ENCODE assay signal across 8 cellular contexts in the genomic region with DNA sequence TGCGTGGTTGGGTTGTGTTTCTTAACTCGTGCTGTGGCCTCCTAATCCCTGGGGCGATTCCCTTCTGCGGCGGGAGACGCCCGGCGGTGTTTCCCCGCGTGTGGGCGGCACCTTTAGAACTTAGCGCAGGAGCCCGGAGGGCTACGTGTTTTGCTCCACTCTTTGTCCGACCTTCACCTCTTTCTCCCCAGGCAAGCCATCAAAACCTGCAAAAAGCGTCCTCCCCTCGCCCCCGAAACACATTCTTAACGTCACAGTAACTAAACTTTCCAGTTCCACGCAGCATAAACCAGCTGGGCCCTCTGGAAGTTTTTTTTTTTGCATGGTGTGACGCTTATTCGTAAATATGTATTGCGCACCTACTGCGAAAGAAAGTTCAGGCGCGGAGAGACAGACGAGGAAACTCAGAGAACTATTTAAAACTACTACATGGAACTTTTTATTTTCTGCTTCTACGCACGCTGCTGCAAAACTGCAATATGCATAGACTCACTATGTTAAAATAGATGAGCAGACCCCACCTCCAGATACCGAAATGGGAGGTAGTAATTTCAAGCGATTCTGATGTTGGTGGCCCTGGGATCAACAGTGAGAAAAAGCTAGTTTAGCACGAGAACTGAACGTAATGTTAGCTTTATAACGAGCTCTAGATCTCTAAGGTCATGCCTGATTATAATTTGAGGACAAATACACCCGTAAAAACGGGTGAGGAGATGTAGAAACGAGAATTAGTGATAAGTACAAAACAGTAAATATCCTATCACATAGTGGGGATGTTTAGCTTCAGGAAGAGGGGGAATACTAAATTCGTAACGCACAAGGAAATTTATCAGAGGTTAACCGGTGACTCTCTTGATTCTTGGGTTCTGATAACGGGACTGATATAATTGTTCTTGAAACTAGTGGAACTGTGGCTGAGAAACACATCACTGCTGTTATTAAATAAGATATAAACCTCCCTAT. TPM values are rescaled to one million over a fixed set of nuclear protein-coding genes. Genes with fewer than 3 reads are reported as not detected.
DNase-seq lines count a peak whose midpoint lies in the region; TF ChIP-seq lines count a peak whose summit lies in the region.

No MANE protein-coding gene starts in this region.

- H3K23ac ChIP-seq in neuronal stem cell (ENCODE audit: low read depth, low read length, poor library complexity), result peak overlapping the region; percentile 78

- H4K8ac ChIP-seq in neuronal stem cell (ENCODE audit: low read depth, low read length), result peak overlapping the region; percentile 98

- H3K9ac ChIP-seq in GM23248, result peak overlapping the region; percentile 93
- peak overlapping the region; percentile 98 for H3K9ac ChIP-seq in neuronal stem cell (ENCODE audit: low read depth, low read length, poor library complexity)

- H4K20me1 ChIP-seq in GM23248 (ENCODE audit: insufficient read depth), result no peaks in the 10 kb centered on the region

- H3F3A ChIP-seq in GM23248 (ENCODE audit: insufficient read depth), result no peaks in the 10 kb centered on the region

- no peaks in the 10 kb centered on the region for H3K79me1 ChIP-seq in neuronal stem cell (ENCODE audit: low read depth, low read length)

- no peak overlapping the region for H2BK15ac ChIP-seq in neuronal stem cell (ENCODE audit: low read length)

- H3K4me1 ChIP-seq in GM23248 (ENCODE audit: insufficient read depth), result peaks cover 14% of the 10 kb centered on the region
- no peaks in the 10 kb centered on the region for H3K4me1 ChIP-seq in neuronal stem cell (ENCODE audit: control insufficient read depth in 2 of 2, insufficient read depth in 1 of 2, low read depth in 1 of 2, low read length in 2 of 2)
- H3K4me1 ChIP-seq in vagina, result peaks cover 24% of the 10 kb centered on the region

- peak overlapping the region; percentile 95 for H3K18ac ChIP-seq in neuronal stem cell (ENCODE audit: low read length)

- no peak overlapping the region for H4K91ac ChIP-seq in neuronal stem cell (ENCODE audit: low read depth, low read length, poor library complexity)

- no peak for TF ChIP-seq POLR2A in vagina (IDR thresholded peaks at IDR 0.05)

- H2AK5ac ChIP-seq in neuronal stem cell (ENCODE audit: low read depth, low read length), result no peak overlapping the region

- H3K9me2 ChIP-seq in GM23248 (ENCODE audit: insufficient read depth), result no peaks in the 10 kb centered on the region

- H3K36me3 ChIP-seq in GM23248 (ENCODE audit: low read depth), result no peaks in the 10 kb centered on the region
- H3K36me3 ChIP-seq in neuronal stem cell (replicated peaks in 1 of 2; ENCODE audit: control insufficient read depth in 2 of 2, insufficient read depth in 2 of 2, low read length in 2 of 2), result peaks cover 0 to 5% of the 10 kb centered on the region in 2 donors
- no peaks in the 10 kb centered on the region for H3K36me3 ChIP-seq in vagina

- no peak overlapping the region for H2BK12ac ChIP-seq in neuronal stem cell (ENCODE audit: low read length)

- H2AFZ ChIP-seq in GM23248 (peak overlapping the region; percentile 93), neuronal stem cell (ENCODE audit: low read length) (peak overlapping the region; percentile 95)

- H3K4me3 ChIP-seq in GM12864 (ENCODE audit: low read depth, low read length), result peak overlapping the region; percentile 65
- H3K4me3 ChIP-seq in GM23248, result peak overlapping the region; percentile 88
- H3K4me3 ChIP-seq in fibroblast of mammary gland (ENCODE audit: control insufficient read depth, low read depth, low read length), result peak overlapping the region; percentile 75
- H3K4me3 ChIP-seq in neuronal stem cell (ENCODE audit: low read length in 2 of 2), result peak overlapping the region; percentile 90 to 92
- peak overlapping the region; percentile 74 to 78 for H3K4me3 ChIP-seq in vagina

- no peak overlapping the region for H2BK120ac ChIP-seq in neuronal stem cell (ENCODE audit: low read depth, low read length)

- H2BK5ac ChIP-seq in neuronal stem cell (ENCODE audit: low read length), result peak overlapping the region; percentile 95

- H3K4me2 ChIP-seq in GM23248 (ENCODE audit: unreplicated experiment) (peak overlapping the region; percentile 96), neuronal stem cell (ENCODE audit: insufficient read depth, low read length, poor library complexity, severe bottlenecking) (peak overlapping the region; percentile 94)

- WGBS in GM23248 (ENCODE audit: low coverage in 1 of 2, low lambda C conversion rate in 2 of 2, missing lambda C conversion rate in 2 of 2), 2 experiments, result 3% methylated on average over 41 of the region's 41 CpGs
- WGBS in neuronal stem cell (ENCODE audit: extremely low coverage in 2 of 2, insufficient read length in 2 of 2, insufficient replicate concordance in 1 of 2), 2 donors, result no CpG with 5 or more reads among the region's 41 CpGs

- H3K9me3 ChIP-seq in GM23248 (ENCODE audit: low read depth), result no peaks in the 10 kb centered on the region
- H3K9me3 ChIP-seq in neuronal stem cell (replicated peaks in 1 of 2; ENCODE audit: control insufficient read depth in 2 of 2, insufficient read depth in 1 of 2, low read depth in 1 of 2, low read length in 2 of 2), result no peaks in the 10 kb centered on the region
- H3K9me3 ChIP-seq in vagina, result no peaks in the 10 kb centered on the region

- DNase-seq in GM12864 (ENCODE audit: low read depth), result peak; percentile 13
- peak; percentile 83 for DNase-seq in GM23248
- peak; percentile 28 to 47 for DNase-seq in Kasumi-1 (lab: John Stamatoyannopoulos, UW)
- DNase-seq in activated CD8-positive, alpha-beta memory T cell treated with anti-CD3 and anti-CD28 coated beads, Interleukin-2, amount 50 U/mL, for 1 hour (ENCODE audit: extremely low read depth), result peak; percentile 45
- peak; percentile 52 for DNase-seq in fibroblast of mammary gland (ENCODE audit: low read depth)
- no peak for DNase-seq in neuronal stem cell (ENCODE audit: low spot score)
- no peak for DNase-seq in vagina (ENCODE audit: extremely low spot score in 2 of 2)
- DNase-seq in NCI-H2081 (lab: John Stamatoyannopoulos, UW), result no peak

- no peak for TF ChIP-seq CTCF in GM12864 (IDR thresholded peaks at IDR 0.05; ENCODE audit: low read depth, low read length, missing control alignments)
- no peak for TF ChIP-seq CTCF in fibroblast of mammary gland (conservative IDR thresholded peaks at IDR 0.05; ENCODE audit: control insufficient read depth, insufficient read depth, low read depth, low read length)
- TF ChIP-seq CTCF in vagina (IDR thresholded peaks at IDR 0.05), result no peak

- intact Hi-C loops in vagina (cut with DNase I), result loop anchor here (10.0 kb wide), 1 partner anchor 191 kb away; the partner anchor contains the start of gene HEATR1

- in situ Hi-C loops in GM23248 (cut with MboI), result no loop called here

- peaks cover 57% of the 10 kb centered on the region for H3K79me2 ChIP-seq in GM23248 (ENCODE audit: insufficient read depth)

- peak overlapping the region; percentile 95 for H3K14ac ChIP-seq in neuronal stem cell (ENCODE audit: low read length)

- no peaks in the 10 kb centered on the region for H3K27me3 ChIP-seq in GM23248 (replicated peaks; ENCODE audit: insufficient read depth)
- H3K27me3 ChIP-seq in neuronal stem cell (ENCODE audit: control insufficient read depth in 3 of 3, insufficient read depth in 3 of 3, low read depth in 1 of 3, low read length in 3 of 3), result peaks cover 0 to 4% (median 0%) of the 10 kb centered on the region in 3 experiments
- no peaks in the 10 kb centered on the region for H3K27me3 ChIP-seq in vagina

- H3K27ac ChIP-seq in GM23248 (peak overlapping the region; percentile 84), neuronal stem cell (replicated peaks; ENCODE audit: low read length) (no peak overlapping the region), vagina (peak overlapping the region; percentile 54)

- peak overlapping the region; percentile 28 for H3K4ac ChIP-seq in neuronal stem cell (ENCODE audit: low read length)

RNA-seq across cellular contexts. Expression of gene MTR, which starts 0.9 kb away (rescaled TPM):
- 20.0 and 25.9 TPM in 2 replicates for total RNA-seq in GM23248 (2014; rRNA removed; shearing (Covaris generic))
- 15.9 and 17.2 TPM in 2 replicates for polyA plus RNA-seq in GM23248 (2016; fragmentation: Nextera tagmentation; extraction: Ambion mirVana)
- 6.7 TPM for polyA plus RNA-seq in neuronal stem cell (2013, experiment 1 of 2)
- 7.0 TPM for polyA plus RNA-seq in neuronal stem cell (2013, experiment 2 of 2)
- total RNA-seq in vagina, result 19.9 TPM

Comparison
In these comparisons a context has a peak if more than half of its experiments do, and no peak if none do; other contexts are left out.
1. DNase-seq: peak in GM12864 (single experiment), GM23248 (single experiment), Kasumi-1 (2 of 2), activated CD8-positive, alpha-beta memory T cell treated with anti-CD3 and anti-CD28 coated beads, Interleukin-2, amount 50 U/mL, for 1 hour (single experiment) and fibroblast of mammary gland (single experiment); none in neuronal stem cell (single experiment), vagina (0 of 2) and NCI-H2081 (0 of 2).
2. Peak in every context shown above with its lines, with median percentiles within 50 percentile points of each other: H3K4me3 ChIP-seq.